ENCODE assay signal across 8 cellular contexts in the genomic region with DNA sequence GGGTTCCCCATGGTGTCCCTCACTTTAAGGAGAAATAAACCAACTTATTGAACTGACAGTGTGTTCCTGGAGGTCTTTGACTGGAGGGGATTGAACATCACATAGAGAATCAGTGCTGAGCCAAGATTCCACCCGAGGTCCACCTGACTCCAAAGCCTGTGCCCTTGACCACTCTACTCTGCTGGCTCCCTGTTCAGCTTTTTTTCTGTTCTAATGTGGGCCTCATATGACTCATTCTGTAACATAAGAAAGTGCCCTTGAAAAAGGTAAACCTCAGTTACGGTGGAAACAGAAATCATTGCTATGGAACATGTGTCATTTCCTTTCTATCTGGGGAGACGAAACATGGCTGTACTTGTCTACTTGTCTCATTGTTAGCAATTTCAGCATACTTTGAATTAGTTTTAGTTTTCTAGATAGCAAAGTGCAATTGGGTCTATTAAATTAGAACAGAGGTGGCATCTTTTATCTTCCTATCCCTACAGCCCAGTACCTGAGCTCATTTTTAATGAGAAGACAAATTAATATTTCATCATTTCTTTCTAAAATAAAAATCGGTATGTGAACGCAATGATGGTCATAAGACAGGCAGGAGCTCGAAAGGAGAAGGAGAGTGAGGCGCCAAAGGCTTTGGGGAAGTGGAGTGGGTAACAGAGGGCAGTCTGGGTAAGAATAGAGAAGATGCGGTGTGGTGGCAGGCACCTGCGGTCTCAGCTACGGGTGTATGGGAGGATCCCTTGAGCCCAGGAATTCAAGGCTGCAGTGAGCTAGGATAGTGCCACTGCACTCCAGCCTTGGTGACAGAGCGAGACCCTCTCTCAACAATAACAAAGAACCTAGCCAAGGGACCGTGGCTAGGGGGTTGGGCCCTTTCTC. TPM values are rescaled to one million over a fixed set of nuclear protein-coding genes. Genes with fewer than 3 reads are reported as not detected.
A peak's percentile ranks its signal among the peaks of the same experiment; 100 is the strongest.
DNase-seq lines count a peak whose midpoint lies in the region; ATAC-seq and TF ChIP-seq lines count a peak whose summit lies in the region.

No MANE protein-coding gene starts in this region.

- H3K4me3 Mint-ChIP-seq in CD4-positive, CD25-positive, alpha-beta regulatory T cell, result peak overlapping the region; percentile 52 to 87 (median 74)
- H3K4me3 Mint-ChIP-seq in T-helper 2 cell treated with Interferon-gamma antibody and Interleukin-4, amounts not matched to agents 5 μg/mL and 100 μg/mL, for 36 hours, result peak overlapping the region; percentile 89
- peak overlapping the region; percentile 90 for H3K4me3 Mint-ChIP-seq in glutamatergic neuron (ENCODE audit: unreplicated experiment)

- H3K36me3 ChIP-seq in CD4-positive, CD25-positive, alpha-beta regulatory T cell (ENCODE audit: control insufficient read depth, insufficient read depth, low read length), result no peaks in the 10 kb centered on the region

- H3K9me3 Mint-ChIP-seq in CD4-positive, CD25-positive, alpha-beta regulatory T cell, result peaks cover 0 to 2% (median 0%) of the 10 kb centered on the region in 7 donors
- H3K9me3 Mint-ChIP-seq in T-helper 2 cell treated with Interferon-gamma antibody and Interleukin-4, amounts not matched to agents 5 μg/mL and 100 μg/mL, for 36 hours, result no peaks in the 10 kb centered on the region
- peaks cover 3% of the 10 kb centered on the region for H3K9me3 Mint-ChIP-seq in glutamatergic neuron (ENCODE audit: unreplicated experiment)

- H3K27me3 Mint-ChIP-seq in CD4-positive, CD25-positive, alpha-beta regulatory T cell, result peaks cover 64% of the 10 kb centered on the region
- peaks cover 38% of the 10 kb centered on the region for H3K27me3 Mint-ChIP-seq in T-helper 2 cell treated with Interferon-gamma antibody and Interleukin-4, amounts not matched to agents 5 μg/mL and 100 μg/mL, for 36 hours (ENCODE audit: low read depth)
- H3K27me3 Mint-ChIP-seq in glutamatergic neuron (ENCODE audit: unreplicated experiment), result peaks cover 16% of the 10 kb centered on the region

- H3K36me3 Mint-ChIP-seq in CD4-positive, CD25-positive, alpha-beta regulatory T cell, result no peaks in the 10 kb centered on the region
- no peaks in the 10 kb centered on the region for H3K36me3 Mint-ChIP-seq in T-helper 2 cell treated with Interferon-gamma antibody and Interleukin-4, amounts not matched to agents 5 μg/mL and 100 μg/mL, for 36 hours (ENCODE audit: low read depth)
- H3K36me3 Mint-ChIP-seq in glutamatergic neuron (ENCODE audit: unreplicated experiment), result no peaks in the 10 kb centered on the region

- no peak for TF ChIP-seq CTCF in glutamatergic neuron (IDR thresholded peaks at IDR 0.05; ENCODE audit: partially characterized antibody, unreplicated experiment)

- H3K4me1 Mint-ChIP-seq in CD4-positive, CD25-positive, alpha-beta regulatory T cell, result peaks cover 0 to 22% (median 14%) of the 10 kb centered on the region in 4 donors
- H3K4me1 Mint-ChIP-seq in T-helper 2 cell treated with Interferon-gamma antibody and Interleukin-4, amounts not matched to agents 5 μg/mL and 100 μg/mL, for 36 hours (ENCODE audit: low read depth), result peaks cover 27% of the 10 kb centered on the region
- H3K4me1 Mint-ChIP-seq in glutamatergic neuron (ENCODE audit: low read depth, unreplicated experiment), result peaks cover 4% of the 10 kb centered on the region

- no peak overlapping the region for H3K4me3 ChIP-seq in CD4-positive, CD25-positive, alpha-beta regulatory T cell (ENCODE audit: low read depth, low read length)

- peak in 1 of 3 donors; percentile 62 for DNase-seq in CD4-positive, CD25-positive, alpha-beta regulatory T cell
- peak; percentile 33 for DNase-seq in T-helper 2 cell treated with Interferon-gamma antibody and Interleukin-4, amounts not matched to agents 5 μg/mL and 100 μg/mL, for 36 hours (ENCODE audit: low spot score)
- no peak for DNase-seq in glutamatergic neuron
- DNase-seq in cerebellar cortex (ENCODE audit: low spot score), result no peak
- no peak for DNase-seq in ecto neural progenitor cell (ENCODE audit: low spot score)
- no peak for DNase-seq in NCI-H2029 treated with DMSO at 0.1 percent for 48 hours (lab: John Stamatoyannopoulos, UW)

- peaks cover 40% of the 10 kb centered on the region for H3K27me3 ChIP-seq in CD4-positive, CD25-positive, alpha-beta regulatory T cell (ENCODE audit: control insufficient read depth, insufficient read depth, low read length)

- no peak overlapping the region for H3K27ac ChIP-seq in CD4-positive, CD25-positive, alpha-beta regulatory T cell (ENCODE audit: insufficient read depth, low read length, poor library complexity, severe bottlenecking)

- peak overlapping the region in 1 of 3 donors; percentile 3 for H3K27ac Mint-ChIP-seq in CD4-positive, CD25-positive, alpha-beta regulatory T cell
- H3K27ac Mint-ChIP-seq in T-helper 2 cell treated with Interferon-gamma antibody and Interleukin-4, amounts not matched to agents 5 μg/mL and 100 μg/mL, for 36 hours, result peak overlapping the region; percentile 53
- H3K27ac Mint-ChIP-seq in glutamatergic neuron (ENCODE audit: unreplicated experiment), result no peak overlapping the region

- peak; percentile 20 to 40 for ATAC-seq in CD4-positive, CD25-positive, alpha-beta regulatory T cell (ENCODE audit: low read depth in 2 of 2)
- ATAC-seq in GM19351 (IDR thresholded peaks at IDR 0.05; ENCODE audit: unreplicated experiment), result peak; percentile 65
- peak; percentile 64 for ATAC-seq in HG03139 (IDR thresholded peaks at IDR 0.05; ENCODE audit: unreplicated experiment)

- peaks cover 11% of the 10 kb centered on the region for H3K4me1 ChIP-seq in CD4-positive, CD25-positive, alpha-beta regulatory T cell (ENCODE audit: control insufficient read depth, insufficient read depth, low read length, poor library complexity, severe bottlenecking)

- no peaks in the 10 kb centered on the region for H3K9me3 ChIP-seq in CD4-positive, CD25-positive, alpha-beta regulatory T cell (ENCODE audit: control insufficient read depth in 2 of 2, low read length in 2 of 2)

RNA-seq across cellular contexts. Expression of a gene that starts 1.5 kb away (rescaled TPM):
- not detected for total RNA-seq in CD4-positive, CD25-positive, alpha-beta regulatory T cell
- polyA plus RNA-seq in CD4-positive, CD25-positive, alpha-beta regulatory T cell, result under 1 TPM in 3 of 4 donors, not detected in 1; 0.15 to 0.55 (median 0.38) TPM
- 12.7 TPM for total RNA-seq in glutamatergic neuron (ENCODE audit: unreplicated experiment)

Comparison
In these comparisons a context has a peak if more than half of its experiments do, and no peak if none do; other contexts are left out.
1. RNA of a gene that starts 1.5 kb away (total RNA-seq): 12.7 TPM in glutamatergic neuron (single experiment); not detected in CD4-positive, CD25-positive, alpha-beta regulatory T cell (single experiment); every median in the first group is over 10 times any median in the second.
2. Peak in every context shown above with its lines, with median percentiles within 50 percentile points of each other: ATAC-seq and H3K4me3 Mint-ChIP-seq.